Comparison of ENCODE assay signal across 19 cellular contexts in the genomic region with DNA sequence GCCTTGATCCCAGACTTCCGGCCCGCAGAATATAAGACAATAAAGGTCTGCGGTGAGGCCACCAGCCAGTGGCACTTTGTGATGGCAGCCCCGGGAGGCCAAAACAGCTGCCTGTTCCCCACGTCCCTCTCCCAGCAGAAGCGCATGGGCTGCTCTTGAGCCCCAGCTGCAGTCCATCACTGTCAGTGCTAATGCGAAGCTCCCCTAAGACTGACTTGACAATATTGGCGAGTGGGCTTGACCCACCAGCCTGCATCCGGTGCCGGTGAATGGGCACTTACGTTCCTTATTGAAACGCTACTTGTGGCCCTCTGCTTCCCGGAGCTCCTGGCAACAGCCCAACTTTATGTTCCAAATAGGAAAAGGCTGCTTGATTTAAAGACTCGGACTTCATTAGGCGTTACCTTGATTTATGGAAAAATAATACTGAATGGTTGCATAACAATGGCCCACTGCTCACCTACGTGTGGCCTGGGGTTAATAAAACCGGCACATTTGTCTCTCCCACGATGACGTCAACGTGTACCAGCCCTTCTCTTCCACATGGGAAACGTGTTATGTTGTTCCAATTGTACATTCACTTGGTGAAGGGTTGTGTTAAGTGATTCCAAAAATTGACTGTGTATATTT.
DNase-seq lines count a peak whose midpoint lies in the region; ATAC-seq, FAIRE-seq and TF ChIP-seq lines count a peak whose summit lies in the region.
"Had no signal": no experiment of that assay in that cellular context is flagged by ENCODE, and none has a peak within 500 bp of the region (broad histone marks: within the 10 kb centered on the region; RNA-seq: fewer than 3 reads in every experiment).

No MANE protein-coding gene starts in this region.

- H3K27ac ChIP-seq in K562 (ENCODE audit: extremely low read depth, low read depth, low read length) (no peak overlapping the region), right cardiac atrium (ENCODE audit: low read length) (no peak overlapping the region), skeletal muscle tissue (ENCODE audit: low read depth, low read length) (peak overlapping the region; percentile 36)
- H3K27ac ChIP-seq: 22Rv1, SJSA1 had no signal

- H3K4me2 ChIP-seq in K562 (ENCODE audit: insufficient read depth, low read length) = no peak overlapping the region

- H4K20me1 ChIP-seq in K562 (replicated peaks; ENCODE audit: control insufficient read depth, insufficient read depth, low read length) = peaks cover 7% of the 10 kb centered on the region; the same call in 1 of the 2 replicates

- in situ Hi-C loops in K562 (cut with MboI) = no loop called here

- no TSS peak for BruUV-seq in K562 (replicated peaks; lab: Mats Ljungman, UMichigan)

- peaks cover 79 to 88% of the 10 kb centered on the region in 2 experiments for H3K27me3 ChIP-seq in K562 (ENCODE audit: control insufficient read depth in 2 of 2, insufficient read depth in 2 of 2, low read length in 2 of 2)
- no peaks in the 10 kb centered on the region for H3K27me3 ChIP-seq in right cardiac atrium (ENCODE audit: control insufficient read depth, insufficient read depth)
- H3K27me3 ChIP-seq in skeletal muscle tissue (ENCODE audit: control insufficient read depth in 3 of 3, insufficient read depth in 3 of 3, low read length in 3 of 3) = peaks cover 10 to 29% (median 15%) of the 10 kb centered on the region in 3 donors

- H2AFZ ChIP-seq in K562 (ENCODE audit: low read depth, low read length) = no peak overlapping the region

- 13% methylated on average over 21 of the region's 21 CpGs for WGBS in K562 (ENCODE audit: insufficient coverage, low coverage, missing lambda C conversion rate)
- WGBS in right cardiac atrium = 44% methylated on average over 21 of the region's 21 CpGs

- TF ChIP-seq EP300 in K562 (IDR thresholded peaks at IDR 0.05; ENCODE audit: low read length) = no peak

- FAIRE-seq in K562 (lab: Jason Lieb, UNC) = no peak
- FAIRE-seq: astrocyte had no signal

- H3K36me3 ChIP-seq in K562 (ENCODE audit: control insufficient read depth, insufficient read depth, low read length) (no peaks in the 10 kb centered on the region), skeletal muscle tissue (ENCODE audit: control insufficient read depth in 3 of 3, insufficient read depth in 3 of 3, low read length in 3 of 3) (no peaks in the 10 kb centered on the region)
- H3K36me3 ChIP-seq: SJSA1 had no signal

- TF ChIP-seq RAD21 in K562 (CRISPR knock-in tag; conservative IDR thresholded peaks at IDR 0.05 in 1 of 2, IDR thresholded peaks at IDR 0.05 in 1 of 2) = no peak

- H3K4me1 ChIP-seq in K562 (replicated peaks in 1 of 2; ENCODE audit: control insufficient read depth in 2 of 2, insufficient read depth in 2 of 2, low read length in 2 of 2) (peaks cover 0 to 14% of the 10 kb centered on the region in 2 experiments; a peak in 1 of 5 replicates), right cardiac atrium (ENCODE audit: control insufficient read depth, insufficient read depth, low read length) (peaks cover 6% of the 10 kb centered on the region), skeletal muscle tissue (ENCODE audit: control insufficient read depth in 3 of 3, insufficient read depth in 3 of 3, low read length in 3 of 3) (peaks cover 0 to 3% (median 0%) of the 10 kb centered on the region in 3 donors)
- H3K4me1 ChIP-seq: SJSA1 had no signal

- CTCF ChIA-PET in K562 (lab: Yijun Ruan, JAX; ENCODE audit: low intra/inter-chr PET ratio) = interaction anchor here (0.7 kb wide), 1 partner anchor 107 kb away, joined by 3 read pairs; no protein-coding TSS in a partner anchor

- DNase-seq in NCI-H1417 (lab: John Stamatoyannopoulos, UW) = peak in 2 of 3 experiments; percentile 5 to 32
- DNase-seq in NCI-H1417 treated with DMSO at 0.1 percent for 48 hours (lab: John Stamatoyannopoulos, UW) = no peak
- no peak for DNase-seq in K562 (ENCODE audit: extremely low read depth in 1 of 4, low spot score in 3 of 4)
- no peak for DNase-seq in right cardiac atrium
- DNase-seq in central memory CD4-positive, alpha-beta T cell = no peak
- DNase-seq: activated CD4-positive, alpha-beta T cell treated with anti-CD3 and anti-CD28 coated beads, Interleukin-2, amount 50 U/mL, for 4 hours; CD4-positive, CD25-positive, alpha-beta regulatory T cell; kidney glomerular epithelial cell; MM.1S; naive B cell; stimulated activated CD4-positive, alpha-beta T cell treated with anti-CD3 and anti-CD28 coated beads, Interleukin-4, amount 100 ng/mL, for 4 hours; T1000 had no signal

- intact Hi-C loops in K562 (cut with micrococcal nuclease) = loop anchor here (10.0 kb wide), 3 partner anchors 176 to 496 kb away; a partner anchor contains a TSS
- intact Hi-C loops in right cardiac atrium (cut with DNase I) = loop anchor here in 2 of 4 donors (10.0 kb wide), 2 partner anchors 66 to 466 kb away; a partner anchor contains a TSS

- H3K9me1 ChIP-seq in K562 (ENCODE audit: control insufficient read depth, insufficient read depth, low read length) = no peaks in the 10 kb centered on the region

- H3K9me3 ChIP-seq in K562 (replicated peaks; ENCODE audit: control insufficient read depth, insufficient read depth, low read depth, low read length) = no peaks in the 10 kb centered on the region
- no peaks in the 10 kb centered on the region for H3K9me3 ChIP-seq in right cardiac atrium (ENCODE audit: control insufficient read depth, low read length)
- H3K9me3 ChIP-seq in skeletal muscle tissue (ENCODE audit: control insufficient read depth in 3 of 3, low read length in 3 of 3) = no peaks in the 10 kb centered on the region
- H3K9me3 ChIP-seq: SJSA1 had no signal

- no peaks in the 10 kb centered on the region for H3K79me2 ChIP-seq in K562 (ENCODE audit: control insufficient read depth, insufficient read depth, low read length)

- H3K4me3 ChIP-seq in K562 (no peak overlapping the region), right cardiac atrium (ENCODE audit: low read length) (no peak overlapping the region), skeletal muscle tissue (ENCODE audit: low read length in 3 of 3) (no peak overlapping the region)
- H3K4me3 ChIP-seq: SJSA1 had no signal

- no peak for TF ChIP-seq POLR2A in K562 (conservative IDR thresholded peaks at IDR 0.05)

- TF ChIP-seq CTCF in K562 (IDR thresholded peaks at IDR 0.05 in 2 of 3, conservative IDR thresholded peaks at IDR 0.05 in 1 of 3; ENCODE audit: insufficient read depth in 2 of 3, low read depth in 1 of 3, low read length in 3 of 3) = 0 out of 6 replicates have a peak, but pooled peaks of 1 of the 3 experiments have one; percentile 3

- ATAC-seq in K562 = no peak
- peak; percentile 20 to 51 for ATAC-seq in right cardiac atrium
- no peak for ATAC-seq in HG02678 (IDR thresholded peaks at IDR 0.05; ENCODE audit: unreplicated experiment)
- ATAC-seq in GM18870 (IDR thresholded peaks at IDR 0.05; ENCODE audit: unreplicated experiment) = no peak
- ATAC-seq: activated T-helper 17 cell treated with anti-CD3 and anti-CD28 coated beads, Interleukin-2, amount 50 U/mL, for 72 hours had no signal

- H3K9ac ChIP-seq in K562 (ENCODE audit: insufficient read depth in 1 of 2, low read depth in 2 of 2, low read length in 2 of 2) = 0 out of 4 replicates have a peak overlapping the region, but pooled peaks of 1 of the 2 experiments have one; percentile 7
- H3K9ac ChIP-seq in skeletal muscle tissue (ENCODE audit: low read depth in 1 of 3, low read length in 3 of 3) = no peak overlapping the region

- POLR2A ChIA-PET in K562 (lab: Yijun Ruan, JAX) = interaction anchor here (0.6 to 2.8 kb wide), 3 partner anchors 8 to 30 kb away, joined by 3 to 6 read pairs (median 6); no protein-coding TSS in a partner anchor

TF ChIP-seq in K562, 482 proteins besides CTCF, POLR2A, EP300 and RAD21 (continues in another document):
- TF ChIP-seq ZNF311 (CRISPR knock-in tag; IDR thresholded peaks at IDR 0.05) (no peak), FOXJ3 (CRISPR knock-in tag; IDR thresholded peaks at IDR 0.05) (no peak), ZNF134 (CRISPR knock-in tag; conservative IDR thresholded peaks at IDR 0.05) (no peak), ZFX (CRISPR knock-in tag; IDR thresholded peaks at IDR 0.05) (no peak), ARNT (IDR thresholded peaks at IDR 0.05) (no peak), HOXB6 (CRISPR knock-in tag; IDR thresholded peaks at IDR 0.05; ENCODE audit: borderline replicate concordance) (no peak), POLR2H (tag; IDR thresholded peaks at IDR 0.05; ENCODE audit: low read depth) (no peak), FOXJ2 (tag; IDR thresholded peaks at IDR 0.05) (no peak), ZNF143 (CRISPR knock-in tag; IDR thresholded peaks at IDR 0.05) (0 out of 2 replicates have a peak, but pooled peaks have one; percentile 18)
- TF ChIP-seq, protein P1, sequence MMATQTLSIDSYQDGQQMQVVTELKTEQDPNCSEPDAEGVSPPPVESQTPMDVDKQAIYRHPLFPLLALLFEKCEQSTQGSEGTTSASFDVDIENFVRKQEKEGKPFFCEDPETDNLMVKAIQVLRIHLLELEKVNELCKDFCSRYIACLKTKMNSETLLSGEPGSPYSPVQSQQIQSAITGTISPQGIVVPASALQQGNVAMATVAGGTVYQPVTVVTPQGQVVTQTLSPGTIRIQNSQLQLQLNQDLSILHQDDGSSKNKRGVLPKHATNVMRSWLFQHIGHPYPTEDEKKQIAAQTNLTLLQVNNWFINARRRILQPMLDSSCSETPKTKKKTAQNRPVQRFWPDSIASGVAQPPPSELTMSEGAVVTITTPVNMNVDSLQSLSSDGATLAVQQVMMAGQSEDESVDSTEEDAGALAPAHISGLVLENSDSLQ (IDR thresholded peaks at IDR 0.05) = peak; percentile 61; the same call in 1 of the 2 replicates
- TF ChIP-seq, protein P2, sequence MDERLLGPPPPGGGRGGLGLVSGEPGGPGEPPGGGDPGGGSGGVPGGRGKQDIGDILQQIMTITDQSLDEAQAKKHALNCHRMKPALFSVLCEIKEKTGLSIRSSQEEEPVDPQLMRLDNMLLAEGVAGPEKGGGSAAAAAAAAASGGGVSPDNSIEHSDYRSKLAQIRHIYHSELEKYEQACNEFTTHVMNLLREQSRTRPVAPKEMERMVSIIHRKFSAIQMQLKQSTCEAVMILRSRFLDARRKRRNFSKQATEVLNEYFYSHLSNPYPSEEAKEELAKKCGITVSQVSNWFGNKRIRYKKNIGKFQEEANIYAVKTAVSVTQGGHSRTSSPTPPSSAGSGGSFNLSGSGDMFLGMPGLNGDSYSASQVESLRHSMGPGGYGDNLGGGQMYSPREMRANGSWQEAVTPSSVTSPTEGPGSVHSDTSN (CRISPR knock-in tag; IDR thresholded peaks at IDR 0.05; ENCODE audit: low read depth) = no peak
- TF ChIP-seq, protein P2 (tag; conservative IDR thresholded peaks at IDR 0.05; ENCODE audit: low read depth) = peak; percentile 40

Comparison
In these comparisons a context has a peak if more than half of its experiments do, and no peak if none do; other contexts are left out.
1. DNase-seq: peak in NCI-H1417 (2 of 3); none in NCI-H1417 treated with DMSO at 0.1 percent for 48 hours (single experiment), K562 (0 of 4), right cardiac atrium (0 of 3) and central memory CD4-positive, alpha-beta T cell (single experiment).
2. ATAC-seq: peak in right cardiac atrium (2 of 2); none in K562 (single experiment), HG02678 (single experiment) and GM18870 (single experiment).